In genomic region chr2:168455692-168456525, GRCh38 we compare ENCODE assay signal across 8 cellular contexts. TPM values are rescaled to one million over a fixed set of nuclear protein-coding genes. Genes with fewer than 3 reads are reported as not detected.
A peak's percentile ranks its signal among the peaks of the same experiment; 100 is the strongest.
DNase-seq lines count a peak whose midpoint lies in the region; ATAC-seq and TF ChIP-seq lines count a peak whose summit lies in the region.

CERS6 (plus strand) TSS chr2:168456272; CDS start chr2:168456449, 177 bp downstream.

- ATAC-seq in GM19023 (IDR thresholded peaks at IDR 0.05; ENCODE audit: unreplicated experiment) = peak; percentile 95
- peak; percentile 97 for ATAC-seq in HG03175 (IDR thresholded peaks at IDR 0.05; ENCODE audit: unreplicated experiment)
- ATAC-seq in right lobe of liver = peak; percentile 95 to 98 (median 97)

- no peaks in the 10 kb centered on the region for H3K9me3 ChIP-seq in right lobe of liver

- TF ChIP-seq CTCF in right lobe of liver (IDR thresholded peaks at IDR 0.05) = peak in 1 of 4 donors; percentile 6

- peak within 1 kb of the TSS; percentile 78 to 98 (median 95) for H3K27ac ChIP-seq in right lobe of liver

- intact Hi-C loops in right lobe of liver (cut with DNase I) = no loop called here

- peak; percentile 97 for TF ChIP-seq POLR2A in right lobe of liver (IDR thresholded peaks at IDR 0.05)

- H3K4me3 ChIP-seq in right lobe of liver = peak within 1 kb of the TSS; percentile 68 to 98 (median 94)

- 0% methylated on average over 16 of the region's 70 CpGs for WGBS in right lobe of liver (ENCODE audit: insufficient coverage, low coverage, low lambda C conversion rate, missing lambda C conversion rate)

- no peaks in the 10 kb centered on the region for H3K27me3 ChIP-seq in right lobe of liver

- no peaks in the 10 kb centered on the region for H3K36me3 ChIP-seq in right lobe of liver

- peak; percentile 78 to 84 for DNase-seq in AML-193 (lab: John Stamatoyannopoulos, UW)
- DNase-seq in NCI-H446 treated with DMSO at 0.1 percent for 48 hours (lab: John Stamatoyannopoulos, UW) = peak; percentile 74
- DNase-seq in activated CD4-positive, alpha-beta T cell treated with anti-CD3 and anti-CD28 coated beads, Interleukin-2, amount 50 U/mL, for 24 hours (ENCODE audit: low read depth in 1 of 2, low spot score in 1 of 2) = peak; percentile 65 to 81
- DNase-seq in dermis microvascular lymphatic vessel endothelial cell (ENCODE audit: low read depth in 2 of 2) = peak; percentile 79 to 95
- DNase-seq in right lobe of liver = peak; percentile 98 to 99 (median 99)
- peak; percentile 84 for DNase-seq in stimulated activated CD4-positive, alpha-beta T cell treated with anti-CD3 and anti-CD28 coated beads, Interleukin-4, amount 100 ng/mL, for 1 hour

- H3K4me1 ChIP-seq in right lobe of liver = peaks cover 0 to 9% (median 4%) of the 10 kb centered on the region in 4 donors

RNA-seq across cellular contexts. Expression of gene CERS6, which starts in this region (rescaled TPM):
- total RNA-seq in dermis microvascular lymphatic vessel endothelial cell (23.6 and 37.7 TPM in 2 replicates), right lobe of liver (10 to 100 TPM; 10.4 to 30.1 (median 15.6) TPM)

Comparison
In these comparisons a context has a peak if more than half of its experiments do, and no peak if none do; other contexts are left out.
1. Peak in every context shown above with its lines: DNase-seq, ATAC-seq, H3K4me3 ChIP-seq and H3K27ac ChIP-seq.